1 cellular context compared by ENCODE assay signal in genomic region chr4:4541661-4542570, GRCh38.
A peak's percentile ranks its signal among the peaks of the same experiment; 100 is the strongest.
TF ChIP-seq lines count a peak whose summit lies in the region.

Gene STX18 (minus strand): TSS chr4:4542048. CDS start chr4:4541964, 84 bp downstream.

TF ChIP-seq in K562, 482 proteins besides CTCF, POLR2A, EP300 and RAD21 (continued from another document and continues in another):
- TF ChIP-seq, protein P1, sequence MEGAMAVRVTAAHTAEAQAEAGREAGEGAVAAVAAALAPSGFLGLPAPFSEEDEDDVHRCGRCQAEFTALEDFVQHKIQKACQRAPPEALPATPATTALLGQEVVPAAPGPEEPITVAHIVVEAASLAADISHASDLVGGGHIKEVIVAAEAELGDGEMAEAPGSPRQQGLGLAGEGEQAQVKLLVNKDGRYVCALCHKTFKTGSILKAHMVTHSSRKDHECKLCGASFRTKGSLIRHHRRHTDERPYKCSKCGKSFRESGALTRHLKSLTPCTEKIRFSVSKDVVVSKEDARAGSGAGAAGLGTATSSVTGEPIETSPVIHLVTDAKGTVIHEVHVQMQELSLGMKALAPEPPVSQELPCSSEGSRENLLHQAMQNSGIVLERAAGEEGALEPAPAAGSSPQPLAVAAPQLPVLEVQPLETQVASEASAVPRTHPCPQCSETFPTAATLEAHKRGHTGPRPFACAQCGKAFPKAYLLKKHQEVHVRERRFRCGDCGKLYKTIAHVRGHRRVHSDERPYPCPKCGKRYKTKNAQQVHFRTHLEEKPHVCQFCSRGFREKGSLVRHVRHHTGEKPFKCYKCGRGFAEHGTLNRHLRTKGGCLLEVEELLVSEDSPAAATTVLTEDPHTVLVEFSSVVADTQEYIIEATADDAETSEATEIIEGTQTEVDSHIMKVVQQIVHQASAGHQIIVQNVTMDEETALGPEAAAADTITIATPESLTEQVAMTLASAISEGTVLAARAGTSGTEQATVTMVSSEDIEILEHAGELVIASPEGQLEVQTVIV (CRISPR knock-in tag; IDR thresholded peaks at IDR 0.05; ENCODE audit: borderline replicate concordance), result no peak
- TF ChIP-seq SNIP1 (IDR thresholded peaks at IDR 0.05; ENCODE audit: low read depth) (no peak), PTBP1 (IDR thresholded peaks at IDR 0.05; ENCODE audit: low read depth, low read length) (no peak), DDX20 (tag; IDR thresholded peaks at IDR 0.05; ENCODE audit: low read depth) (no peak), HDAC8 (tag; IDR thresholded peaks at IDR 0.05) (0 out of 2 replicates have a peak, but pooled peaks have one; percentile 33), ZNF655 (CRISPR knock-in tag; IDR thresholded peaks at IDR 0.05) (no peak), REST (CRISPR knock-in tag; IDR thresholded peaks at IDR 0.05; ENCODE audit: low read depth) (no peak; the same call in 1 of the 2 replicates), ETS1 (conservative IDR thresholded peaks at IDR 0.05; ENCODE audit: control insufficient read depth, low read depth, low read length) (peak; percentile 81), HCFC1 (IDR thresholded peaks at IDR 0.05; ENCODE audit: low read depth, low read length) (peak; percentile 92), BACH1 (tag; IDR thresholded peaks at IDR 0.05) (no peak), HDGF (IDR thresholded peaks at IDR 0.05) (no peak), JUNB (CRISPR knock-in tag; conservative IDR thresholded peaks at IDR 0.05) (no peak), FOXA1 (IDR thresholded peaks at IDR 0.05; ENCODE audit: borderline replicate concordance) (no peak), MYC (IDR thresholded peaks at IDR 0.05; ENCODE audit: low read depth, low read length) (peak; percentile 91), MYC (CRISPR knock-in tag; IDR thresholded peaks at IDR 0.05; ENCODE audit: borderline replicate concordance, low read depth) (peak; percentile 90; the same call in 1 of the 2 replicates), TSHZ1 (CRISPR knock-in tag; IDR thresholded peaks at IDR 0.05) (no peak), POLR3A (IDR thresholded peaks at IDR 0.05; ENCODE audit: borderline replicate concordance, extremely low read depth, insufficient read depth, insufficient read length) (no peak), FOXJ3 (CRISPR knock-in tag; IDR thresholded peaks at IDR 0.05) (no peak), CREB3 (tag; conservative IDR thresholded peaks at IDR 0.05; ENCODE audit: low read depth) (peak; percentile 77; the same call in 1 of the 2 replicates), PRMT5 (CRISPR knock-in tag; IDR thresholded peaks at IDR 0.05) (no peak), ETV1 (tag; conservative IDR thresholded peaks at IDR 0.05; ENCODE audit: low read depth) (peak; percentile 82), GMEB1 (CRISPR knock-in tag; IDR thresholded peaks at IDR 0.05) (peak; percentile 86), ETS2 (tag; IDR thresholded peaks at IDR 0.05; ENCODE audit: borderline replicate concordance, poor library complexity, severe bottlenecking) (no peak), FOXK1 (CRISPR knock-in tag; IDR thresholded peaks at IDR 0.05; ENCODE audit: borderline replicate concordance) (no peak), TFE3 (CRISPR knock-in tag; IDR thresholded peaks at IDR 0.05) (0 out of 2 replicates have a peak, but pooled peaks have one; percentile 5), YBX1 (IDR thresholded peaks at IDR 0.05) (no peak), NBN (IDR thresholded peaks at IDR 0.05; ENCODE audit: low read depth) (peak; percentile 73; the same call in 1 of the 2 replicates), CBFB (CRISPR knock-in tag; IDR thresholded peaks at IDR 0.05) (peak; percentile 76; the same call in 1 of the 2 replicates), NFE2L1 (tag; IDR thresholded peaks at IDR 0.05; ENCODE audit: borderline replicate concordance, low read depth) (no peak), ID3 (CRISPR knock-in tag; IDR thresholded peaks at IDR 0.05) (no peak), ID3 (tag; IDR thresholded peaks at IDR 0.05) (peak; percentile 90), ZNF696 (CRISPR knock-in tag; conservative IDR thresholded peaks at IDR 0.05) (no peak)
- TF ChIP-seq, protein P2, sequence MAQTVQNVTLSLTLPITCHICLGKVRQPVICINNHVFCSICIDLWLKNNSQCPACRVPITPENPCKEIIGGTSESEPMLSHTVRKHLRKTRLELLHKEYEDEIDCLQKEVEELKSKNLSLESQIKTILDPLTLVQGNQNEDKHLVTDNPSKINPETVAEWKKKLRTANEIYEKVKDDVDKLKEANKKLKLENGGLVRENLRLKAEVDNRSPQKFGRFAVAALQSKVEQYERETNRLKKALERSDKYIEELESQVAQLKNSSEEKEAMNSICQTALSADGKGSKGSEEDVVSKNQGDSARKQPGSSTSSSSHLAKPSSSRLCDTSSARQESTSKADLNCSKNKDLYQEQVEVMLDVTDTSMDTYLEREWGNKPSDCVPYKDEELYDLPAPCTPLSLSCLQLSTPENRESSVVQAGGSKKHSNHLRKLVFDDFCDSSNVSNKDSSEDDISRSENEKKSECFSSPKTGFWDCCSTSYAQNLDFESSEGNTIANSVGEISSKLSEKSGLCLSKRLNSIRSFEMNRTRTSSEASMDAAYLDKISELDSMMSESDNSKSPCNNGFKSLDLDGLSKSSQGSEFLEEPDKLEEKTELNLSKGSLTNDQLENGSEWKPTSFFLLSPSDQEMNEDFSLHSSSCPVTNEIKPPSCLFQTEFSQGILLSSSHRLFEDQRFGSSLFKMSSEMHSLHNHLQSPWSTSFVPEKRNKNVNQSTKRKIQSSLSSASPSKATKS (CRISPR knock-in tag; IDR thresholded peaks at IDR 0.05), result no peak
- TF ChIP-seq, protein P3, sequence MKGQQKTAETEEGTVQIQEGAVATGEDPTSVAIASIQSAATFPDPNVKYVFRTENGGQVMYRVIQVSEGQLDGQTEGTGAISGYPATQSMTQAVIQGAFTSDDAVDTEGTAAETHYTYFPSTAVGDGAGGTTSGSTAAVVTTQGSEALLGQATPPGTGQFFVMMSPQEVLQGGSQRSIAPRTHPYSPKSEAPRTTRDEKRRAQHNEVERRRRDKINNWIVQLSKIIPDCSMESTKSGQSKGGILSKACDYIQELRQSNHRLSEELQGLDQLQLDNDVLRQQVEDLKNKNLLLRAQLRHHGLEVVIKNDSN (CRISPR knock-in tag; IDR thresholded peaks at IDR 0.05), result 0 out of 2 replicates have a peak, but pooled peaks have one; percentile 25
- TF ChIP-seq, protein P4, sequence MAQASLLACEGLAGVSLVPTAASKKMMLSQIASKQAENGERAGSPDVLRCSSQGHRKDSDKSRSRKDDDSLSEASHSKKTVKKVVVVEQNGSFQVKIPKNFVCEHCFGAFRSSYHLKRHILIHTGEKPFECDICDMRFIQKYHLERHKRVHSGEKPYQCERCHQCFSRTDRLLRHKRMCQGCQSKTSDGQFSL (CRISPR knock-in tag; IDR thresholded peaks at IDR 0.05), result peak; percentile 29; the same call in 1 of the 2 replicates
- TF ChIP-seq, protein P4 (tag; IDR thresholded peaks at IDR 0.05), result no peak
